ENCODE assay signal across 21 cellular contexts in genomic region chr1:35692310-35692709, GRCh38.
"Had no signal": no experiment of that assay in that cellular context is flagged by ENCODE, and none has a peak within 500 bp of the region (broad histone marks: within the 10 kb centered on the region; RNA-seq: fewer than 3 reads in every experiment).

No MANE protein-coding gene starts in this region.

- FAIRE-seq: HepG2 had no signal

- H3K9ac ChIP-seq: KMS-11 had no signal

- H3K4me3 ChIP-seq: SJCRH30 had no signal

- H3K4me2 ChIP-seq: KMS-11 had no signal

- H3K27me3 ChIP-seq: SJCRH30 had no signal

- H3K27ac ChIP-seq: KMS-11, SJCRH30 had no signal

- DNase-seq: IMR-90, Kasumi-1, MM.1S, NCI-H1436, NCI-H187, NCI-H2081 treated with DMSO at 0.1 percent for 48 hours, NCI-H2171, NCI-H226, NCI-H446, NCI-H526 treated with DMSO at 0.1 percent for 48 hours, NCI-H748 treated with DMSO at 0.1 percent for 48 hours, PC-3, SHP77 treated with DMSO at 0.1 percent for 48 hours, T-helper 1 cell, T-helper 17 cell had no signal

- H3K36me3 ChIP-seq: SJCRH30 had no signal

- H3K9me3 ChIP-seq: SJCRH30 had no signal

- ATAC-seq: HepG2, Panc1, PC-3, Right ventricle myocardium inferior, SK-N-SH treated with all-trans-retinoic acid at 6 μM for 48 hours, T-helper 17 cell had no signal

- H3K4me3 Mint-ChIP-seq: T-helper 17 cell had no signal

- H3K27ac Mint-ChIP-seq: T-helper 17 cell had no signal
